In genomic region chr7:55250313-55250712, GRCh38 we compare ENCODE assay signal across 10 cellular contexts.
DNase-seq lines count a peak whose midpoint lies in the region; ATAC-seq and TF ChIP-seq lines count a peak whose summit lies in the region.
"Had no signal": no experiment of that assay in that cellular context is flagged by ENCODE, and none has a peak within 500 bp of the region (broad histone marks: within the 10 kb centered on the region; RNA-seq: fewer than 3 reads in every experiment).

No MANE protein-coding gene starts in this region.

- no peak overlapping the region for H3K27ac Mint-ChIP-seq in endothelial cell (ENCODE audit: unreplicated experiment)
- H3K27ac Mint-ChIP-seq: T-helper 1 cell treated with Interleukin-12 subunit alpha and Interleukin-12 subunit beta and Interleukin-4 antibody, amounts not matched to agents 30 μg/mL and 1 μg/mL, for 36 hours had no signal

- no peak for ATAC-seq in GM18870 (IDR thresholded peaks at IDR 0.05; ENCODE audit: unreplicated experiment)

- H3K36me3 Mint-ChIP-seq in endothelial cell (ENCODE audit: low read depth, unreplicated experiment), result no peaks in the 10 kb centered on the region

- TF ChIP-seq CTCF in endothelial cell (IDR thresholded peaks at IDR 0.05; ENCODE audit: unreplicated experiment), result peak; percentile 45

- H3K4me1 Mint-ChIP-seq in endothelial cell (ENCODE audit: unreplicated experiment), result no peaks in the 10 kb centered on the region

- H3K4me3 Mint-ChIP-seq in endothelial cell (ENCODE audit: unreplicated experiment), result no peak overlapping the region
- H3K4me3 Mint-ChIP-seq: T-helper 1 cell treated with Interleukin-12 subunit alpha and Interleukin-12 subunit beta and Interleukin-4 antibody, amounts not matched to agents 30 μg/mL and 1 μg/mL, for 36 hours had no signal

- peaks cover 4% of the 10 kb centered on the region for H3K27me3 Mint-ChIP-seq in endothelial cell (ENCODE audit: unreplicated experiment)

- peak; percentile 5 for DNase-seq in NCI-H1105 treated with DMSO at 0.1 percent for 48 hours (lab: John Stamatoyannopoulos, UW)
- no peak for DNase-seq in NCI-H1105 (lab: John Stamatoyannopoulos, UW)
- DNase-seq in NCI-H2171 (lab: John Stamatoyannopoulos, UW), result peak; percentile 5
- peak; percentile 68 for DNase-seq in endothelial cell (ENCODE audit: low spot score)
- peak; percentile 16 for DNase-seq in renal cortical epithelial cell (ENCODE audit: low read depth)
- no peak for DNase-seq in NCI-H2081 treated with DMSO at 0.1 percent for 48 hours (lab: John Stamatoyannopoulos, UW)
- no peak for DNase-seq in NOMO-1 treated with DMSO at 0.1 percent for 48 hours (lab: John Stamatoyannopoulos, UW; ENCODE audit: unreplicated experiment)
- DNase-seq: anterior cingulate cortex had no signal

- H3K9me3 Mint-ChIP-seq in endothelial cell (ENCODE audit: unreplicated experiment), result no peaks in the 10 kb centered on the region
- H3K9me3 Mint-ChIP-seq: T-helper 1 cell treated with Interleukin-12 subunit alpha and Interleukin-12 subunit beta and Interleukin-4 antibody, amounts not matched to agents 30 μg/mL and 1 μg/mL, for 36 hours had no signal

Comparison
In these comparisons a context has a peak if more than half of its experiments do, and no peak if none do; other contexts are left out.
1. DNase-seq: peak in NCI-H1105 treated with DMSO at 0.1 percent for 48 hours (single experiment), NCI-H2171 (single experiment), endothelial cell (single experiment) and renal cortical epithelial cell (single experiment); none in NCI-H1105 (single experiment), NCI-H2081 treated with DMSO at 0.1 percent for 48 hours (single experiment) and NOMO-1 treated with DMSO at 0.1 percent for 48 hours (single experiment).